Comparison of ENCODE assay signal across 1 cellular context in genomic region chr20:48841196-48841860, GRCh38.
TF ChIP-seq lines count a peak whose summit lies in the region.

No MANE protein-coding gene starts in this region.

TF ChIP-seq in HEK293, 187 proteins besides CTCF, POLR2A, EP300 and RAD21 (continued from another document):
- peak; percentile 41; the same call in 1 of the 2 replicates for TF ChIP-seq KLF10 (tag by site-specific recombination; IDR thresholded peaks at IDR 0.05)
- TF ChIP-seq ZNF830 (tag by site-specific recombination; IDR thresholded peaks at IDR 0.05; ENCODE audit: low read depth) = no peak
- no peak for TF ChIP-seq ZIC2 (tag by site-specific recombination; IDR thresholded peaks at IDR 0.05)
